30 cellular contexts compared by ENCODE assay signal in genomic region chr15:32986147-32986546, GRCh38.
"Had no signal": no experiment of that assay in that cellular context is flagged by ENCODE, and none has a peak within 500 bp of the region (broad histone marks: within the 10 kb centered on the region; RNA-seq: fewer than 3 reads in every experiment).

No MANE protein-coding gene starts in this region.

- H3K4me3 ChIP-seq: ascending aorta, cardiac muscle cell had no signal

- H3K36me3 ChIP-seq: ascending aorta, cardiac muscle cell had no signal

- H3K4me1 ChIP-seq: ascending aorta had no signal

- H3K27ac ChIP-seq: ascending aorta, cardiac muscle cell, VCaP had no signal

- ATAC-seq: activated CD4-positive, alpha-beta T cell treated with anti-CD3 and anti-CD28 coated beads for 36 hours; activated CD8-positive, alpha-beta T cell treated with anti-CD3 and anti-CD28 coated beads for 36 hours; activated naive CD8-positive, alpha-beta T cell treated with anti-CD3 and anti-CD28 coated beads, Interleukin-2, amount 50 U/mL, for 24 hours; activated T-cell treated with anti-CD3 and anti-CD28 coated beads, Interleukin-2, amount 50 U/mL, for 4 hours; activated T-cell treated with anti-CD3 and anti-CD28 coated beads, Interleukin-2, amount 50 U/mL, for 72 hours; activated T-helper 17 cell treated with anti-CD3 and anti-CD28 coated beads, Interleukin-2, amount 50 U/mL, for 72 hours had no signal

- H3K9me3 ChIP-seq: ascending aorta had no signal

- H3K27me3 ChIP-seq: ascending aorta, cardiac muscle cell had no signal

- FAIRE-seq: bronchial epithelial cell, TTC549 had no signal

- DNase-seq: activated B cell treated with CpG ODN at 0.5 μM for 24 hours; activated CD4-positive, alpha-beta memory T cell treated with anti-CD3 and anti-CD28 coated beads for 36 hours; activated CD4-positive, alpha-beta T cell treated with anti-CD3 and anti-CD28 coated beads for 1 hour; activated CD4-positive, alpha-beta T cell treated with anti-CD3 and anti-CD28 coated beads for 36 hours; activated CD4-positive, alpha-beta T cell treated with anti-CD3 and anti-CD28 coated beads for 48 hours; activated CD4-positive, alpha-beta T cell treated with anti-CD3 and anti-CD28 coated beads, Interleukin-2, amount 10 ng/mL, durations not matched to agents 7 days and 5 days; activated CD8-positive, alpha-beta memory T cell treated with anti-CD3 and anti-CD28 coated beads, Interleukin-2, amount 50 U/mL, for 4 hours; activated CD8-positive, alpha-beta T cell treated with anti-CD3 and anti-CD28 coated beads for 36 hours; activated effector memory CD4-positive, alpha-beta T cell treated with anti-CD3 and anti-CD28 coated beads, Interleukin-2, amount 50 U/mL, for 16 hours; activated naive CD4-positive, alpha-beta T cell treated with anti-CD3 and anti-CD28 coated beads, Interleukin-2, amount 10 ng/mL, durations not matched to agents 7 days and 5 days; activated naive CD4-positive, alpha-beta T cell treated with Interleukin-2 at 50 U/mL for 16 hours; activated naive CD8-positive, alpha-beta T cell treated with anti-CD3 and anti-CD28 coated beads, Interleukin-2, amount 10 ng/mL, durations not matched to agents 7 days and 5 days; activated naive CD8-positive, alpha-beta T cell treated with anti-CD3 and anti-CD28 coated beads, Interleukin-2, amount 50 U/mL, for 24 hours; activated T-cell treated with anti-CD3 and anti-CD28 coated beads for 4 hours; activated T-cell treated with anti-CD3 and anti-CD28 coated beads, Interleukin-2, amount 50 U/mL, for 1 hour; activated T-cell treated with anti-CD3 and anti-CD28 coated beads, Interleukin-2, amount 50 U/mL, for 4 hours; activated T-cell treated with anti-CD3 and anti-CD28 coated beads, Interleukin-2, amount 50 U/mL, for 72 hours; amygdala; anterior cingulate cortex; caudate nucleus; cerebellar nuclear complex; T-helper 1 cell; T-helper 2 cell; T-helper 9 cell had no signal
